ENCODE assay signal across 8 cellular contexts in genomic region chr12:55925870-55926737, GRCh38. TPM values are rescaled to one million over a fixed set of nuclear protein-coding genes. Genes with fewer than 3 reads are reported as not detected.
DNase-seq lines count a peak whose midpoint lies in the region; TF ChIP-seq lines count a peak whose summit lies in the region.

No MANE protein-coding gene starts in this region.

- no peaks in the 10 kb centered on the region; the same call in 1 of the 2 replicates for H4K20me1 ChIP-seq in Karpas-422 (ENCODE audit: insufficient read depth, low read depth, low read length)

- H3K9me3 ChIP-seq in Karpas-422 (ENCODE audit: low read length): no peaks in the 10 kb centered on the region
- H3K9me3 ChIP-seq in muscle layer of colon (ENCODE audit: low read length): no peaks in the 10 kb centered on the region

- no peaks in the 10 kb centered on the region for H3K27me3 ChIP-seq in Karpas-422 (ENCODE audit: low read length)
- H3K27me3 ChIP-seq in muscle layer of colon (ENCODE audit: control insufficient read depth in 1 of 2, insufficient read depth in 2 of 2, low read length in 2 of 2): no peaks in the 10 kb centered on the region

- TF ChIP-seq CTCF in cardiac fibroblast (IDR thresholded peaks at IDR 0.05; ENCODE audit: low read depth, low read length): no peak

- peak overlapping the region; percentile 96 for H3K27ac ChIP-seq in Karpas-422 (ENCODE audit: low read length)
- H3K27ac ChIP-seq in muscle layer of colon (ENCODE audit: low read depth, low read length): peak overlapping the region; percentile 92

- H3K4me1 ChIP-seq in Karpas-422 (ENCODE audit: low read length): peaks cover 45% of the 10 kb centered on the region
- peaks cover 30% of the 10 kb centered on the region for H3K4me1 ChIP-seq in muscle layer of colon (ENCODE audit: insufficient read depth, low read length)

- H3K4me3 ChIP-seq in GM08714 (ENCODE audit: low read length) (peak overlapping the region; percentile 92), Karpas-422 (ENCODE audit: low read length) (peak overlapping the region; percentile 86), cardiac fibroblast (replicated peaks in 1 of 2; ENCODE audit: low read depth in 2 of 2, low read length in 2 of 2) (peak overlapping the region; percentile 89 to 93), muscle layer of colon (ENCODE audit: low read depth in 1 of 2, low read length in 2 of 2) (peak overlapping the region; percentile 96 to 100)

- H3K79me2 ChIP-seq in Karpas-422 (ENCODE audit: low read length): peaks cover 62% of the 10 kb centered on the region

- DNase-seq in Karpas-422 (peak; percentile 51), cardiac fibroblast (ENCODE audit: low read depth in 2 of 2) (no peak), GM19238 (ENCODE audit: insufficient read length, low spot score) (no peak), HK-2 (ENCODE audit: unreplicated experiment) (no peak), medulla oblongata (ENCODE audit: extremely low spot score) (no peak), SKM-1 treated with dmso at 0.1 percent for 144 hours (lab: John Stamatoyannopoulos, UW; ENCODE audit: unreplicated experiment) (no peak)

- H3K36me3 ChIP-seq in Karpas-422 (ENCODE audit: insufficient read depth, low read length) (peaks cover 19% of the 10 kb centered on the region; the same call in 1 of the 2 replicates), muscle layer of colon (ENCODE audit: insufficient read depth, low read length) (peaks cover 3% of the 10 kb centered on the region)

- peak overlapping the region; percentile 88 for H3K4me2 ChIP-seq in Karpas-422 (ENCODE audit: low read depth, low read length, poor library complexity, severe bottlenecking)

- no peaks in the 10 kb centered on the region for H3K9me2 ChIP-seq in Karpas-422 (replicated peaks; ENCODE audit: insufficient read depth, low read length)

- peak overlapping the region; percentile 87 for H3K9ac ChIP-seq in Karpas-422 (ENCODE audit: low read length)
- peak overlapping the region; percentile 100 for H3K9ac ChIP-seq in muscle layer of colon (ENCODE audit: low read length)

- H2AFZ ChIP-seq in Karpas-422 (ENCODE audit: low read length): no peak overlapping the region

RNA-seq across cellular contexts. Expression of gene PYM1, which starts 1.6 kb away (rescaled TPM):
- 58.9 and 63.8 TPM in 2 replicates for total RNA-seq in Karpas-422 (2014; rRNA removed; shearing (Covaris generic); ENCODE audit: low replicate concordance)

RNA-seq across cellular contexts. Expression of gene DGKA, which starts 4.9 kb away (rescaled TPM):
- 70.4 and 88.5 TPM in 2 replicates for total RNA-seq in Karpas-422 (2014; rRNA removed; shearing (Covaris generic); ENCODE audit: low replicate concordance)

RNA-seq across cellular contexts. Expression of gene PMEL, which starts 39.7 kb away (rescaled TPM):
- 8.8 and 9.7 TPM in 2 replicates for total RNA-seq in Karpas-422 (2014; rRNA removed; shearing (Covaris generic); ENCODE audit: low replicate concordance)

RNA-seq across cellular contexts. Expression of gene CDK2, which starts 40.5 kb away (rescaled TPM):
- 35.3 and 49.9 TPM in 2 replicates for total RNA-seq in Karpas-422 (2014; rRNA removed; shearing (Covaris generic); ENCODE audit: low replicate concordance)

RNA-seq across cellular contexts. Expression of gene RAB5B, which starts 47.8 kb away (rescaled TPM):
- total RNA-seq in Karpas-422 (2014; rRNA removed; shearing (Covaris generic); ENCODE audit: low replicate concordance): 43.8 and 62.4 TPM in 2 replicates
